ENCODE assay signal across 1 cellular context in genomic region chr1:84174051-84174556, GRCh38.
TF ChIP-seq lines count a peak whose summit lies in the region.

No MANE protein-coding gene starts in this region.

TF ChIP-seq in HepG2, 621 proteins besides CTCF, POLR2A, EP300 and RAD21 (continued from another document):
- no peak for TF ChIP-seq ZNF687 (CRISPR knock-in tag; IDR thresholded peaks at IDR 0.05)
- no peak for TF ChIP-seq HNF4G (IDR thresholded peaks at IDR 0.05; ENCODE audit: borderline replicate concordance, low read depth, low read length)
- no peak for TF ChIP-seq HNF4G (CRISPR knock-in tag; IDR thresholded peaks at IDR 0.05; ENCODE audit: borderline replicate concordance, low read depth)
- TF ChIP-seq ASH2L (IDR thresholded peaks at IDR 0.05; ENCODE audit: insufficient read length, low read depth, low read length) = no peak
- no peak for TF ChIP-seq PHF21A (CRISPR knock-in tag; IDR thresholded peaks at IDR 0.05)
- no peak for TF ChIP-seq TOE1 (CRISPR knock-in tag; IDR thresholded peaks at IDR 0.05)
- TF ChIP-seq ZBTB2 (CRISPR knock-in tag; IDR thresholded peaks at IDR 0.05; ENCODE audit: low read depth) = no peak
- TF ChIP-seq SNAPC5 (CRISPR knock-in tag; IDR thresholded peaks at IDR 0.05; ENCODE audit: borderline replicate concordance) = no peak
